In the genomic region with DNA sequence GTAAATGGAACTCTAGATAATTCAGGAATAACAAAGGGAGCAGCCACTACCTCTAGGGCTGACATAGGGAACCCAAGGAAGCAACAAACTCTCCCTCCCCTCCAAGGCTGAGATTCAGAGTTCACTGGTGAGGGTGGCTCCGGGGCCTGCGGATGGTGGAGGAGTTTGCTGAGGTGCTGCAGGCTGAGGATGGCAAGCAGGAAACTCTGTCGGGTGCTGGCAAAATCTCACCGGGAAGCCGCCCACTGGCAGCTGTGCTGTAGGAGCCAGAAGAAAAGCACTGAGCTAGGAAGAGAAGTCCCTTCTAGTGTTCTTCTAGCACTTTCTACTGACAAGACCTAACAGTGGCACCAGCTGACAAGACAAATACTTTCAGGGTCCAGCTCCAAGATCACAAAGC, we compare ENCODE assay signal across 27 cellular contexts. TPM values are rescaled to one million over a fixed set of nuclear protein-coding genes. Genes with fewer than 3 reads are reported as not detected.
"Had no signal": no experiment of that assay in that cellular context is flagged by ENCODE, and none has a peak within 500 bp of the region (broad histone marks: within the 10 kb centered on the region; RNA-seq: fewer than 3 reads in every experiment).

No MANE protein-coding gene starts in this region.

- H3K27ac Mint-ChIP-seq: activated CD8-positive, alpha-beta memory T cell treated with anti-CD3 and anti-CD28 coated beads, Interleukin-2, amount 10 ng/mL, durations not matched to agents 7 days and 5 days; activated naive CD4-positive, alpha-beta T cell treated with anti-CD3 and anti-CD28 coated beads, Interleukin-2, amount 50 U/mL, for 24 hours; activated T-cell treated with anti-CD3 and anti-CD28 coated beads, Interleukin-2, amount 50 U/mL, for 24 hours; activated T-helper 1 cell treated with anti-CD3 and anti-CD28 coated beads, Interleukin-12 subunit alpha, Interleukin-12 subunit beta, Interleukin-2, Interleukin-4 antibody, amounts not matched to agents 30 ng/mL and 10 ng/mL and 1 ng/mL, durations not matched to agents 14 hours and 24 hours and 36 hours; T-helper 17 cell; WTC11 had no signal

- H3K36me3 ChIP-seq: ascending aorta had no signal

- H3K4me3 Mint-ChIP-seq: activated CD8-positive, alpha-beta memory T cell treated with anti-CD3 and anti-CD28 coated beads, Interleukin-2, amount 10 ng/mL, durations not matched to agents 7 days and 5 days; activated naive CD4-positive, alpha-beta T cell treated with anti-CD3 and anti-CD28 coated beads, Interleukin-2, amount 50 U/mL, for 24 hours; activated T-cell treated with anti-CD3 and anti-CD28 coated beads, Interleukin-2, amount 50 U/mL, for 24 hours; activated T-helper 1 cell treated with anti-CD3 and anti-CD28 coated beads, Interleukin-12 subunit alpha, Interleukin-12 subunit beta, Interleukin-2, Interleukin-4 antibody, amounts not matched to agents 30 ng/mL and 10 ng/mL and 1 ng/mL, durations not matched to agents 14 hours and 24 hours and 36 hours; T-helper 17 cell; WTC11 had no signal

- ATAC-seq: activated CD8-positive, alpha-beta memory T cell treated with anti-CD3 and anti-CD28 coated beads, Interleukin-2, amount 10 ng/mL, durations not matched to agents 7 days and 5 days; body of pancreas; WTC11 had no signal

- H3K9me3 Mint-ChIP-seq: activated naive CD4-positive, alpha-beta T cell treated with anti-CD3 and anti-CD28 coated beads, Interleukin-2, amount 50 U/mL, for 24 hours; activated T-cell treated with anti-CD3 and anti-CD28 coated beads, Interleukin-2, amount 50 U/mL, for 24 hours; activated T-helper 1 cell treated with anti-CD3 and anti-CD28 coated beads, Interleukin-12 subunit alpha, Interleukin-12 subunit beta, Interleukin-2, Interleukin-4 antibody, amounts not matched to agents 30 ng/mL and 10 ng/mL and 1 ng/mL, durations not matched to agents 14 hours and 24 hours and 36 hours; WTC11 had no signal

- H3K27ac ChIP-seq: ascending aorta, body of pancreas had no signal

- H3K4me3 ChIP-seq: ascending aorta, body of pancreas had no signal

- DNase-seq: activated CD4-positive, alpha-beta T cell treated with anti-CD3 and anti-CD28 coated beads for 48 hours; activated CD4-positive, alpha-beta T cell treated with anti-CD3 and anti-CD28 coated beads, Interleukin-2, amount 50 U/mL, for 48 hours; activated CD4-positive, CD25-positive, alpha-beta regulatory T cell treated with anti-CD3 and anti-CD28 coated beads, Interleukin-2, amount 50 U/mL, for 72 hours; activated CD8-positive, alpha-beta memory T cell treated with anti-CD3 and anti-CD28 coated beads, Interleukin-2, amount 10 ng/mL, durations not matched to agents 7 days and 5 days; activated effector memory CD4-positive, alpha-beta T cell treated with Interleukin-2 at 50 U/mL for 16 hours; activated naive CD4-positive, alpha-beta T cell; activated T-cell treated with anti-CD3 and anti-CD28 coated beads, Interleukin-2, amount 50 U/mL, for 24 hours; body of pancreas; KG1; NCI-H1048; NCI-H1930; NCI-H2171; NCI-H226; NCI-H526; NCI-H82; T-helper 17 cell; T-helper 9 cell had no signal

- H3K27me3 Mint-ChIP-seq: activated T-cell treated with anti-CD3 and anti-CD28 coated beads, Interleukin-2, amount 50 U/mL, for 24 hours had no signal

- H3K27me3 ChIP-seq: ascending aorta, body of pancreas had no signal

- H3K9me3 ChIP-seq: ascending aorta, body of pancreas had no signal

- H3K36me3 Mint-ChIP-seq: activated CD8-positive, alpha-beta memory T cell treated with anti-CD3 and anti-CD28 coated beads, Interleukin-2, amount 10 ng/mL, durations not matched to agents 7 days and 5 days; activated naive CD4-positive, alpha-beta T cell treated with anti-CD3 and anti-CD28 coated beads, Interleukin-2, amount 50 U/mL, for 24 hours; WTC11 had no signal

RNA-seq across cellular contexts. Expression of a gene that starts 12.5 kb away (rescaled TPM):
- total RNA-seq: bronchial epithelial cell, LHCN-M2, M059J, NCI-H460, OCI-LY7, RPMI7951 had no signal

RNA-seq across cellular contexts. Expression of a gene that starts 41.0 kb away (rescaled TPM):
- total RNA-seq: bronchial epithelial cell, M059J, NCI-H460, OCI-LY7, RPMI7951 had no signal
